In the genomic region with DNA sequence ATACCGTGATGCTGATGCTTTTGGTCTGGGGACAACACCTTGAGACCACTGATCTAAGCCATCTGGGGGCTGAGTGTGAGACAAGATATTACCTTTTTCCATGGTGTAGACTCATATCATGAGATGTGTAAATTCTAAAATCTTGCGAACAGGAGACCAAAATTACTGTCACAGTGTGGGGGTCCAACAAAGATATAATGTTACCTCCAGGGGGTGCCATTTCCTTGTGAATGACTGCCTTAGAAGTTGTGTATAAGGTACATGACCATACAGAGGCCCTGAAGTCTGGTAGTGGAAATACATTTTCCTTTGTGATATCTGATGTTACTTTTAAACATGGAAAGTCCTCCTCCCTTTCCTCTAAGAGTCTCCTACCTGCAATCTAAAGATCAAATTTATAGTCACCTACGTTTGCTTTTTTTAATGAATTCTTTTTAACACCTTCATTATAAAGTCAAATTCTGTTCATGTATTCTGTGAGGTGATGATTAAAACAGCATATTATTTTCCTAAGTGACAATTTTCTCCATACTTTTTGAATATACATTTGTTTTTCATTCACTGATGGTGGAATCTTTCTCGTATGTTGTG, we compare ENCODE assay signal across 8 cellular contexts.
DNase-seq lines count a peak whose midpoint lies in the region; ATAC-seq and TF ChIP-seq lines count a peak whose summit lies in the region.

No MANE protein-coding gene starts in this region.

- H4K20me1 ChIP-seq in Loucy (ENCODE audit: insufficient read depth, low read length, poor library complexity, severe bottlenecking): no peaks in the 10 kb centered on the region

- CTCF ChIA-PET in Caco-2 (lab: Charles Lee): no interaction called here

- no peaks in the 10 kb centered on the region for H3K27me3 ChIP-seq in Caco-2 (replicated peaks; ENCODE audit: control insufficient read depth, insufficient read depth, low read length)
- no peaks in the 10 kb centered on the region for H3K27me3 ChIP-seq in Loucy (ENCODE audit: insufficient read depth, low read length, poor library complexity, severe bottlenecking)
- H3K27me3 ChIP-seq in right cardiac atrium (ENCODE audit: control insufficient read depth, insufficient read depth): no peaks in the 10 kb centered on the region
- H3K27me3 ChIP-seq in tibial nerve: no peaks in the 10 kb centered on the region

- H3K27ac ChIP-seq in right cardiac atrium (ENCODE audit: low read length) (no peak overlapping the region), tibial nerve (no peak overlapping the region)

- H3K36me3 Mint-ChIP-seq in Caco-2 (ENCODE audit: insufficient read depth, unreplicated experiment): no peaks in the 10 kb centered on the region

- TF ChIP-seq EP300 in tibial nerve (IDR thresholded peaks at IDR 0.05): no peak

- POLR2A ChIA-PET in Caco-2 (lab: Charles Lee): no interaction called here

- TF ChIP-seq CTCF in Caco-2 (IDR thresholded peaks at IDR 0.05; ENCODE audit: insufficient read depth in 1 of 2, low read depth in 1 of 2, low read length in 1 of 2, severe bottlenecking in 1 of 2, unreplicated experiment in 1 of 2) (peak; percentile 56 to 71), Loucy (conservative IDR thresholded peaks at IDR 0.05; ENCODE audit: low read length) (peak; percentile 69), WI38 (IDR thresholded peaks at IDR 0.05; ENCODE audit: low read depth, low read length) (0 out of 2 replicates have a peak, but pooled peaks have one; percentile 15), tibial nerve (IDR thresholded peaks at IDR 0.05) (peak in 4 of 5 experiments; percentile 16 to 54 (median 36))

- ATAC-seq in GM19351 (IDR thresholded peaks at IDR 0.05; ENCODE audit: unreplicated experiment): peak; percentile 70
- ATAC-seq in right cardiac atrium: peak; percentile 70 to 79
- ATAC-seq in GM21825 (IDR thresholded peaks at IDR 0.05; ENCODE audit: unreplicated experiment): no peak

- no peaks in the 10 kb centered on the region for H3K4me1 ChIP-seq in Caco-2
- H3K4me1 ChIP-seq in Loucy (ENCODE audit: insufficient read depth, low read length, poor library complexity, severe bottlenecking): no peaks in the 10 kb centered on the region
- H3K4me1 ChIP-seq in right cardiac atrium (ENCODE audit: control insufficient read depth, insufficient read depth, low read length): peaks cover 2% of the 10 kb centered on the region
- peaks cover 0 to 5% (median 0%) of the 10 kb centered on the region in 4 donors for H3K4me1 ChIP-seq in tibial nerve

- H3K4me3 Mint-ChIP-seq in Caco-2 (ENCODE audit: unreplicated experiment): no peak overlapping the region

- H2AFZ ChIP-seq in Loucy (ENCODE audit: low read length): no peak overlapping the region

- no peak overlapping the region for H3K9ac ChIP-seq in Loucy (ENCODE audit: low read depth, low read length, poor library complexity, severe bottlenecking)

- intact Hi-C loops in Caco-2 (cut with micrococcal nuclease; ENCODE audit: unreplicated experiment): loop anchor here (1.0 to 5.0 kb wide), 5 partner anchors 61 to 1233 kb away; no protein-coding TSS in a partner anchor
- intact Hi-C loops in right cardiac atrium (cut with DNase I): loop anchor here in 3 of 4 donors (5.0 to 10.0 kb wide), 4 partner anchors 141 to 1231 kb away; no protein-coding TSS in a partner anchor

- H3K79me2 ChIP-seq in Loucy (ENCODE audit: insufficient read depth, low read length): no peaks in the 10 kb centered on the region

- H3K9me3 ChIP-seq in Caco-2: no peaks in the 10 kb centered on the region
- no peaks in the 10 kb centered on the region for H3K9me3 ChIP-seq in Loucy (ENCODE audit: insufficient read depth, low read depth, low read length)
- H3K9me3 ChIP-seq in right cardiac atrium (ENCODE audit: control insufficient read depth, low read length): no peaks in the 10 kb centered on the region
- no peaks in the 10 kb centered on the region for H3K9me3 ChIP-seq in tibial nerve

- H3F3A ChIP-seq in Loucy (ENCODE audit: low read depth): no peaks in the 10 kb centered on the region

- no peak for TF ChIP-seq POLR2A in tibial nerve (IDR thresholded peaks at IDR 0.05)

- no peak overlapping the region for H3K27ac Mint-ChIP-seq in Caco-2 (ENCODE audit: unreplicated experiment)

- DNase-seq in Caco-2 (peak; percentile 41 to 78), right cardiac atrium (no peak), tibial nerve (ENCODE audit: low spot score in 2 of 2) (peak in 1 of 2 donors; percentile 34), NCI-H1436 treated with DMSO at 0.1 percent for 48 hours (lab: John Stamatoyannopoulos, UW) (no peak)

- no TSS peak for BruUV-seq in Caco-2 (replicated peaks; lab: Mats Ljungman, UMichigan)

- H3K4me2 ChIP-seq in Loucy (ENCODE audit: low read depth, low read length, poor library complexity, severe bottlenecking): no peak overlapping the region

- no peaks in the 10 kb centered on the region for H3K4me1 Mint-ChIP-seq in Caco-2 (ENCODE audit: low read depth, unreplicated experiment)

- H3K36me3 ChIP-seq in Caco-2 (ENCODE audit: control insufficient read depth, insufficient read depth, low read length) (no peaks in the 10 kb centered on the region), Loucy (ENCODE audit: insufficient read depth, low read length) (no peaks in the 10 kb centered on the region), tibial nerve (no peaks in the 10 kb centered on the region)

- 88% methylated on average over 4 of the region's 4 CpGs for WGBS in right cardiac atrium
- 84% methylated on average over 4 of the region's 4 CpGs for WGBS in tibial nerve, 2 donors

- H3K9me3 Mint-ChIP-seq in Caco-2 (ENCODE audit: unreplicated experiment): no peaks in the 10 kb centered on the region

- no peak overlapping the region for H3K4me3 ChIP-seq in Caco-2 (ENCODE audit: low read depth, low read length)
- no peak overlapping the region for H3K4me3 ChIP-seq in Loucy (ENCODE audit: low read length, poor library complexity, severe bottlenecking)
- no peak overlapping the region for H3K4me3 ChIP-seq in WI38 (ENCODE audit: low read depth, low read length)
- no peak overlapping the region for H3K4me3 ChIP-seq in right cardiac atrium (ENCODE audit: low read length)
- H3K4me3 ChIP-seq in tibial nerve: no peak overlapping the region

- no peaks in the 10 kb centered on the region for H3K9me2 ChIP-seq in Loucy (replicated peaks; ENCODE audit: low read depth, low read length)

- H3K27me3 Mint-ChIP-seq in Caco-2 (ENCODE audit: insufficient read depth, unreplicated experiment): no peaks in the 10 kb centered on the region

Comparison
In these comparisons a context has a peak if more than half of its experiments do, and no peak if none do; other contexts are left out.
1. DNase-seq: peak in Caco-2 (2 of 2); none in right cardiac atrium (0 of 3) and NCI-H1436 treated with DMSO at 0.1 percent for 48 hours (single experiment).
2. CTCF ChIP-seq: peak in every context shown above with its lines; median percentile 69 in Loucy; 64 in Caco-2; 36 in tibial nerve; 15 in WI38.